Comparison of ENCODE assay signal across 19 cellular contexts in the genomic region with DNA sequence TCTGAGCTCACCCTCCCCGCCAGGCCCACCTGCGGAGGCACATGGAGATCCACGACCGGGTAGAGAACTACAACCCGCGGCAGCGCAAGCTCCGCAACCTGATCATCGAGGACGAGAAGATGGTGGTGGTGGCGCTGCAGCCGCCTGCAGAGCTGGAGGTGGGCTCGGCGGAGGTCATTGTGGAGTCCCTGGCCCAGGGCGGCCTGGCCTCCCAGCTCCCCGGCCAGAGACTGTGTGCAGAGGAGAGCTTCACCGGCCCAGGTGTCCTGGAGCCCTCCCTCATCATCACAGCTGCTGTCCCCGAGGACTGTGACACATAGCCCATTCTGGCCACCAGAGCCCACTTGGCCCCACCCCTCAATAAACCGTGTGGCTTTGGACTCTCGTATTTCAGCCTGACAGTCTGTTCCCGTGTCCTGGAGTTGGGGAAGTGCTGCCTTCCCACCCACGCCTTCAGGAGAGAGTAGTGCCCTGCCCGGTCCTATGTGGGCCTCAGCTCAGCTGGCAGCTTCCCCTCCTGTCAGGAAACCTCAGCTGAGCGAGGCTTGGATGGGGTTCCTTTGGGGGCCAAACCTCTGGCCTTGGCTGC. TPM values are rescaled to one million over a fixed set of nuclear protein-coding genes. Genes with fewer than 3 reads are reported as not detected.
A peak's percentile ranks its signal among the peaks of the same experiment; 100 is the strongest.
DNase-seq lines count a peak whose midpoint lies in the region; ATAC-seq and TF ChIP-seq lines count a peak whose summit lies in the region.
"Had no signal": no experiment of that assay in that cellular context is flagged by ENCODE, and none has a peak within 500 bp of the region (broad histone marks: within the 10 kb centered on the region; RNA-seq: fewer than 3 reads in every experiment).

No MANE protein-coding gene starts in this region.

- H3K4me2 ChIP-seq in GM23338 (no peak overlapping the region), trophoblast cell (ENCODE audit: low read length) (no peak overlapping the region)

- WGBS in esophagus, 2 donors, result 74 to 76% methylated on average over 24 of the region's 24 CpGs
- WGBS in trophoblast cell (ENCODE audit: extremely low coverage, insufficient coverage, insufficient read length), result no CpG with 5 or more reads among the region's 24 CpGs
- 79% methylated on average over 24 of the region's 24 CpGs for WGBS in ovary, 3 donors

- H3K4me1 Mint-ChIP-seq in GM23338, result peaks cover 6% of the 10 kb centered on the region; the same call in 1 of the 3 replicates
- H3K4me1 Mint-ChIP-seq: nephron had no signal

- H3K36me3 Mint-ChIP-seq in GM23338 (ENCODE audit: low read depth), result peaks cover 24% of the 10 kb centered on the region

- no peak overlapping the region for H3K4me3 Mint-ChIP-seq in GM23338
- H3K4me3 Mint-ChIP-seq: activated CD8-positive, alpha-beta T cell treated with anti-CD3 and anti-CD28 coated beads, Interleukin-2, amount 10 ng/mL, durations not matched to agents 7 days and 5 days; CD14-positive monocyte; nephron had no signal

- CTCF ChIA-PET in RWPE1 (lab: Yijun Ruan, JAX), result interaction anchor here (0.7 kb wide), 1 partner anchor 42 kb away, joined by 4 read pairs; no protein-coding TSS in a partner anchor

- H3K9me3 Mint-ChIP-seq in GM23338, result no peaks in the 10 kb centered on the region
- H3K9me3 Mint-ChIP-seq: CD14-positive monocyte, nephron had no signal

- H4K91ac ChIP-seq in trophoblast cell (ENCODE audit: low read depth, low read length), result no peak overlapping the region

- no peak overlapping the region for H3K23ac ChIP-seq in trophoblast cell (ENCODE audit: low read length)

- H3K27me3 ChIP-seq in GM23338 (ENCODE audit: insufficient read depth) (no peaks in the 10 kb centered on the region), esophagus (ENCODE audit: control insufficient read depth in 1 of 2, insufficient read depth in 2 of 2, low read length in 2 of 2) (no peaks in the 10 kb centered on the region), skeletal muscle tissue (ENCODE audit: control insufficient read depth in 3 of 3, insufficient read depth in 3 of 3, low read length in 3 of 3) (no peaks in the 10 kb centered on the region), trophoblast cell (ENCODE audit: insufficient read depth, low read length) (no peaks in the 10 kb centered on the region), ovary (no peaks in the 10 kb centered on the region)
- H3K27me3 ChIP-seq: dorsolateral prefrontal cortex, right atrium auricular region, vagina had no signal

- H3F3A ChIP-seq in GM23338 (replicated peaks; ENCODE audit: low read depth), result peaks cover 14% of the 10 kb centered on the region; the same call in 1 of the 2 replicates

- no peaks in the 10 kb centered on the region for H3K79me1 ChIP-seq in trophoblast cell (ENCODE audit: low read length)

- H3K18ac ChIP-seq in trophoblast cell (ENCODE audit: low read length), result no peak overlapping the region

- POLR2A ChIA-PET in RWPE1 (lab: Yijun Ruan, JAX; ENCODE audit: low non-redundant PET), result interaction anchor here (1.1 kb wide), 1 partner anchor 8 kb away, joined by 4 read pairs; no protein-coding TSS in a partner anchor

- TF ChIP-seq CTCF in GM23338 (conservative IDR thresholded peaks at IDR 0.05; ENCODE audit: low read depth in 2 of 2) (no peak), RWPE1 (conservative IDR thresholded peaks at IDR 0.05; ENCODE audit: low read depth) (no peak), ovary (IDR thresholded peaks at IDR 0.05) (no peak)

- no peak for ATAC-seq in GM23338
- ATAC-seq: activated CD8-positive, alpha-beta T cell treated with anti-CD3 and anti-CD28 coated beads, Interleukin-2, amount 10 ng/mL, durations not matched to agents 7 days and 5 days had no signal

- peaks cover 21% of the 10 kb centered on the region for H3K27me3 Mint-ChIP-seq in GM23338 (ENCODE audit: insufficient read depth, low read depth, poor library complexity)

- no peak overlapping the region for H2BK12ac ChIP-seq in trophoblast cell (ENCODE audit: low read length)

- H2BK120ac ChIP-seq in trophoblast cell (ENCODE audit: insufficient read depth, low read length, poor library complexity), result no peak overlapping the region

- H3K27ac ChIP-seq in GM23338 (ENCODE audit: low read depth) (peak overlapping the region; percentile 69; the same call in 1 of the 2 replicates), RWPE1 (peak overlapping the region; percentile 98), esophagus (ENCODE audit: low read depth in 2 of 2, low read length in 1 of 2) (peak overlapping the region; percentile 90 to 92), skeletal muscle tissue (ENCODE audit: low read depth, low read length) (peak overlapping the region; percentile 49), trophoblast cell (ENCODE audit: low read depth, low read length) (no peak overlapping the region), ovary (no peak overlapping the region)
- H3K27ac ChIP-seq: vagina had no signal

- no peak for TF ChIP-seq POLR2A in ovary (IDR thresholded peaks at IDR 0.05)

- H2AFZ ChIP-seq in GM23338 (no peak overlapping the region), trophoblast cell (ENCODE audit: insufficient read depth, low read length, poor library complexity) (no peak overlapping the region)

- H3K14ac ChIP-seq in trophoblast cell (ENCODE audit: low read length), result no peak overlapping the region

- no peak overlapping the region for H4K12ac ChIP-seq in trophoblast cell (ENCODE audit: low read depth, low read length)

- no peaks in the 10 kb centered on the region for H3K36me3 ChIP-seq in GM23338 (ENCODE audit: insufficient read depth)
- H3K36me3 ChIP-seq in esophagus (ENCODE audit: control insufficient read depth in 2 of 2, insufficient read depth in 2 of 2, low read length in 1 of 2), result peaks cover 14 to 55% of the 10 kb centered on the region in 2 donors
- peaks cover 50 to 59% (median 54%) of the 10 kb centered on the region in 3 donors for H3K36me3 ChIP-seq in skeletal muscle tissue (ENCODE audit: control insufficient read depth in 3 of 3, insufficient read depth in 3 of 3, low read length in 3 of 3)
- H3K36me3 ChIP-seq in trophoblast cell (ENCODE audit: control insufficient read depth in 1 of 2, insufficient read depth in 2 of 2, low read length in 2 of 2), result peaks cover 64 to 67% of the 10 kb centered on the region in 2 experiments
- H3K36me3 ChIP-seq in ovary, result no peaks in the 10 kb centered on the region

- intact Hi-C loops in ovary (cut with DNase I), result no loop called here

- DNase-seq in GM23338 (ENCODE audit: low spot score), result no peak
- no peak for DNase-seq in RWPE1 (ENCODE audit: low spot score)
- DNase-seq in trophoblast cell, result no peak
- no peak for DNase-seq in ovary
- no peak for DNase-seq in activated CD4-positive, alpha-beta T cell treated with anti-CD3 and anti-CD28 coated beads, Interleukin-2, amount 50 U/mL, for 4 hours
- DNase-seq: activated CD8-positive, alpha-beta T cell treated with anti-CD3 and anti-CD28 coated beads, Interleukin-2, amount 10 ng/mL, durations not matched to agents 7 days and 5 days; activated effector memory CD4-positive, alpha-beta T cell treated with Interleukin-2 at 50 U/mL for 16 hours; dorsolateral prefrontal cortex; NCI-H1092; NCI-H2171 treated with DMSO at 0.1 percent for 48 hours; NK-92 treated with Interleukin-12 subunit alpha and Interleukin-12 subunit beta, amount 100 ng/mL, for 24 hours; stimulated activated CD4-positive, alpha-beta T cell treated with anti-CD3 and anti-CD28 coated beads, Interleukin-2, amount 100 ng/mL, for 48 hours had no signal

- H3K4ac ChIP-seq in trophoblast cell (ENCODE audit: low read depth, low read length), result no peak overlapping the region

- H2BK5ac ChIP-seq in trophoblast cell (ENCODE audit: low read depth, low read length, poor library complexity), result no peak overlapping the region

- H4K20me1 ChIP-seq in GM23338 (replicated peaks; ENCODE audit: insufficient read depth), result peaks cover 23% of the 10 kb centered on the region; the same call in 1 of the 2 replicates

- no peak overlapping the region; the same call in 1 of the 2 replicates for H3K27ac Mint-ChIP-seq in GM23338
- H3K27ac Mint-ChIP-seq: nephron had no signal

- H3K9me3 ChIP-seq in esophagus (ENCODE audit: control insufficient read depth in 2 of 2, insufficient read depth in 1 of 2, low read depth in 1 of 2, low read length in 1 of 2) (peaks cover 0 to 1% of the 10 kb centered on the region in 2 donors), skeletal muscle tissue (ENCODE audit: control insufficient read depth in 3 of 3, low read length in 3 of 3) (no peaks in the 10 kb centered on the region), trophoblast cell (ENCODE audit: insufficient read depth, low read depth, low read length) (no peaks in the 10 kb centered on the region), ovary (no peaks in the 10 kb centered on the region)
- H3K9me3 ChIP-seq: right atrium auricular region, vagina had no signal

- no peak overlapping the region for H4K8ac ChIP-seq in trophoblast cell (ENCODE audit: low read depth, low read length)

- no peaks in the 10 kb centered on the region for H3K9me2 ChIP-seq in GM23338 (ENCODE audit: insufficient read depth)

- H3K79me2 ChIP-seq in GM23338 (replicated peaks; ENCODE audit: insufficient read depth) (0 out of 2 replicates have a peak, but pooled peaks cover 2% of the 10 kb centered on the region), trophoblast cell (ENCODE audit: control insufficient read depth, insufficient read depth, low read length, poor library complexity) (no peaks in the 10 kb centered on the region)

- H3K4me3 ChIP-seq in GM23338 (no peak overlapping the region), esophagus (ENCODE audit: low read depth in 1 of 2, low read length in 2 of 2) (no peak overlapping the region), skeletal muscle tissue (ENCODE audit: low read length in 3 of 3) (peak overlapping the region in 1 of 3 donors; percentile 22), trophoblast cell (ENCODE audit: low read depth, low read length) (no peak overlapping the region), ovary (no peak overlapping the region)
- H3K4me3 ChIP-seq: dorsolateral prefrontal cortex, right atrium auricular region, vagina had no signal

- peak overlapping the region in 2 of 3 donors; percentile 57 to 77 for H3K9ac ChIP-seq in skeletal muscle tissue (ENCODE audit: low read depth in 1 of 3, low read length in 3 of 3)
- no peak overlapping the region for H3K9ac ChIP-seq in trophoblast cell (ENCODE audit: low read length)

- H2AK5ac ChIP-seq in trophoblast cell (ENCODE audit: low read length), result no peak overlapping the region

- TF ChIP-seq EP300 in ovary (IDR thresholded peaks at IDR 0.05), result no peak

- H3K4me1 ChIP-seq in GM23338 (ENCODE audit: insufficient read depth), result no peaks in the 10 kb centered on the region
- peaks cover 16 to 27% of the 10 kb centered on the region in 2 donors for H3K4me1 ChIP-seq in esophagus (ENCODE audit: control insufficient read depth in 2 of 2, insufficient read depth in 2 of 2, low read length in 1 of 2)
- peaks cover 87 to 97% (median 97%) of the 10 kb centered on the region in 3 donors for H3K4me1 ChIP-seq in skeletal muscle tissue (ENCODE audit: control insufficient read depth in 3 of 3, insufficient read depth in 3 of 3, low read length in 3 of 3)
- H3K4me1 ChIP-seq in trophoblast cell (ENCODE audit: control insufficient read depth in 1 of 2, insufficient read depth in 2 of 2, low read length in 2 of 2), result no peaks in the 10 kb centered on the region
- H3K4me1 ChIP-seq in ovary (ENCODE audit: insufficient read depth), result peaks cover 1% of the 10 kb centered on the region

RNA-seq across cellular contexts. Expression of gene ZBTB48, which starts 9.2 kb away (rescaled TPM):
- 21.0 and 25.5 TPM in 2 replicates for total RNA-seq in GM23338 (2014; rRNA removed; shearing (Covaris generic))
- polyA plus RNA-seq in GM23338 (2016; fragmentation: Nextera tagmentation; extraction: Ambion mirVana), result 17.3 and 18.0 TPM in 2 replicates
- polyA plus RNA-seq in esophagus, result 10 to 100 TPM; 16.2 to 42.7 TPM
- total RNA-seq in skeletal muscle tissue, result 10.4 TPM
- 11.5 and 14.1 TPM in 2 replicates for polyA plus RNA-seq in trophoblast cell (2013)
- 10 to 100 TPM; 20.4 to 42.5 (median 33.7) TPM for total RNA-seq in ovary
- 10 to 100 TPM in 1 of 2 donors, 1 to 10 TPM in 1; 8.0 to 37.7 TPM for polyA plus RNA-seq in ovary

RNA-seq across cellular contexts. Expression of gene KLHL21, which starts 13.7 kb away (rescaled TPM):
- total RNA-seq in GM23338 (2014; rRNA removed; shearing (Covaris generic)), result 31.1 and 35.9 TPM in 2 replicates
- polyA plus RNA-seq in GM23338 (2016; fragmentation: Nextera tagmentation; extraction: Ambion mirVana) (7.3 and 7.8 TPM in 2 replicates), esophagus (10 to 100 TPM; 20.5 to 22.3 TPM), ovary (10 to 100 TPM; 14.4 to 40.4 TPM)
- total RNA-seq in skeletal muscle tissue (27.1 TPM), ovary (10 to 100 TPM; 24.1 to 39.6 (median 34.4) TPM)
- polyA plus RNA-seq in trophoblast cell (2013), result 19.6 and 22.5 TPM in 2 replicates

RNA-seq across cellular contexts. Expression of gene PHF13, which starts 24.5 kb away (rescaled TPM):
- total RNA-seq in GM23338 (2014; rRNA removed; shearing (Covaris generic)), result 33.2 and 37.1 TPM in 2 replicates
- polyA plus RNA-seq in GM23338 (2016; fragmentation: Nextera tagmentation; extraction: Ambion mirVana), result 10.4 and 12.1 TPM in 2 replicates
- polyA plus RNA-seq in esophagus, result 1 to 10 TPM; 8.4 to 9.0 TPM
- 17.7 TPM for total RNA-seq in skeletal muscle tissue
- 29.3 and 29.7 TPM in 2 replicates for polyA plus RNA-seq in trophoblast cell (2013)
- 10 to 100 TPM; 11.0 to 32.4 (median 16.5) TPM for total RNA-seq in ovary
- 10 to 100 TPM; 13.5 to 14.6 TPM for polyA plus RNA-seq in ovary

RNA-seq across cellular contexts. Expression of gene TAS1R1, which starts 33.9 kb away (rescaled TPM):
- not detected in 2 replicates for total RNA-seq in GM23338 (2014; rRNA removed; shearing (Covaris generic))
- polyA plus RNA-seq in GM23338 (2016; fragmentation: Nextera tagmentation; extraction: Ambion mirVana) (0.19 TPM in 1 of 2 replicates, not detected in the other), esophagus (under 1 TPM; 0.02 to 0.04 TPM), ovary (under 1 TPM in 1 of 2 donors, not detected in 1; 0.74 TPM)
- total RNA-seq in skeletal muscle tissue (5.7 TPM), ovary (under 1 TPM in 5 of 7 donors, not detected in 2; 0.20 to 0.42 (median 0.33) TPM)
- not detected in 2 replicates for polyA plus RNA-seq in trophoblast cell (2013)
- total RNA-seq: activated CD8-positive, alpha-beta T cell treated with anti-CD3 and anti-CD28 coated beads, Interleukin-2, amount 10 ng/mL, durations not matched to agents 7 days and 5 days; HT1080; right atrium auricular region; vagina had no signal
- polyA plus RNA-seq: CD14-positive monocyte had no signal

RNA-seq across cellular contexts. Expression of gene NOL9, which starts 34.7 kb away (rescaled TPM):
- total RNA-seq in GM23338 (2014; rRNA removed; shearing (Covaris generic)), result 44.6 and 48.5 TPM in 2 replicates
- 11.4 and 13.2 TPM in 2 replicates for polyA plus RNA-seq in GM23338 (2016; fragmentation: Nextera tagmentation; extraction: Ambion mirVana)
- polyA plus RNA-seq in esophagus, result 1 to 10 TPM; 3.8 to 5.7 TPM
- total RNA-seq in skeletal muscle tissue, result 24.0 TPM
- 12.2 and 12.5 TPM in 2 replicates for polyA plus RNA-seq in trophoblast cell (2013)
- 10 to 100 TPM; 12.6 to 38.9 (median 30.0) TPM for total RNA-seq in ovary
- 10 to 100 TPM in 1 of 2 donors, 1 to 10 TPM in 1; 7.2 to 15.5 TPM for polyA plus RNA-seq in ovary

Comparison
In these comparisons a context has a peak if more than half of its experiments do, and no peak if none do; other contexts are left out.
1. H3K27ac ChIP-seq: peak in GM23338 (single experiment), RWPE1 (single experiment), esophagus (2 of 2) and skeletal muscle tissue (single experiment); none in trophoblast cell (single experiment) and ovary (0 of 2).